10 cellular contexts compared by ENCODE assay signal in genomic region chr1:205710201-205711062, GRCh38. TPM values are rescaled to one million over a fixed set of nuclear protein-coding genes. Genes with fewer than 3 reads are reported as not detected.
DNase-seq lines count a peak whose midpoint lies in the region; ATAC-seq and TF ChIP-seq lines count a peak whose summit lies in the region.
"Had no signal": no experiment of that assay in that cellular context is flagged by ENCODE, and none has a peak within 500 bp of the region (broad histone marks: within the 10 kb centered on the region; RNA-seq: fewer than 3 reads in every experiment).

No MANE protein-coding gene starts in this region.

- no peak for ATAC-seq in HCT116
- ATAC-seq in HG03108 (IDR thresholded peaks at IDR 0.05; ENCODE audit: unreplicated experiment) = no peak

- no peak overlapping the region for H3K4me2 ChIP-seq in HCT116 (ENCODE audit: low read length)

- H3K4me3 Mint-ChIP-seq in nephron = no peak overlapping the region
- H3K4me3 Mint-ChIP-seq: CD14-positive monocyte, H9 had no signal

- no peak overlapping the region for H2AFZ ChIP-seq in HCT116 (ENCODE audit: low read depth, low read length, poor library complexity, severe bottlenecking)

- no peaks in the 10 kb centered on the region; the same call in 1 of the 2 replicates for H4K20me1 ChIP-seq in HCT116 (ENCODE audit: insufficient read depth)

- RAD21 ChIA-PET in HCT116 (lab: Charles Lee; ENCODE audit: low non-redundant PET in 1 of 2, low total read pairs in 2 of 2, uncharacterized antibody in 2 of 2, unreplicated experiment in 2 of 2) = interaction anchor here (0.6 to 2.8 kb wide), 5 partner anchors 52 to 118 kb away, joined by 3 to 15 read pairs (median 5); no protein-coding TSS in a partner anchor

- H3K27me3 Mint-ChIP-seq in nephron (ENCODE audit: low read depth) = no peaks in the 10 kb centered on the region

- TF ChIP-seq RAD21 in HCT116 (IDR thresholded peaks at IDR 0.05; ENCODE audit: low read depth) = no peak

- TF ChIP-seq CTCF in C4-2B (conservative IDR thresholded peaks at IDR 0.05) (no peak), HCT116 (IDR thresholded peaks at IDR 0.05 in 2 of 3, conservative IDR thresholded peaks at IDR 0.05 in 1 of 3; ENCODE audit: borderline replicate concordance in 1 of 3, insufficient read depth in 1 of 3, low read depth in 2 of 3, low read length in 2 of 3) (no peak), nephron (IDR thresholded peaks at IDR 0.05; ENCODE audit: unreplicated experiment in 3 of 3) (no peak)

- peaks cover 40% of the 10 kb centered on the region for H3K36me3 Mint-ChIP-seq in nephron (ENCODE audit: low read depth)

- H3K27me3 ChIP-seq in HCT116 (ENCODE audit: insufficient read depth, low read length) = no peaks in the 10 kb centered on the region

- peaks cover 4 to 7% of the 10 kb centered on the region in 2 experiments; a peak in 3 of 4 replicates for H3K36me3 ChIP-seq in HCT116 (ENCODE audit: control insufficient read depth in 1 of 2, insufficient read depth in 2 of 2, low read length in 2 of 2)

- no peaks in the 10 kb centered on the region for H3K9me3 ChIP-seq in HCT116 (ENCODE audit: control insufficient read depth in 1 of 2, insufficient read depth in 1 of 2, low read depth in 1 of 2, low read length in 2 of 2)

- DNase-seq in HCT116 (ENCODE audit: low read depth, low spot score) = no peak
- DNase-seq in caudate nucleus (lab: John Stamatoyannopoulos, UW) = no peak
- DNase-seq in stimulated activated CD4-positive, alpha-beta T cell treated with anti-CD3 and anti-CD28 coated beads, Interleukin-12 subunit alpha, Interleukin-12 subunit beta, amount 100 ng/mL, for 4 hours = no peak
- no peak for DNase-seq in NCI-H1694 treated with DMSO at 0.1 percent for 48 hours (lab: John Stamatoyannopoulos, UW)
- DNase-seq: Right ventricle myocardium superior had no signal

- no peak overlapping the region for H3K4me3 ChIP-seq in HCT116 (replicated peaks in 1 of 2; ENCODE audit: low read depth in 1 of 2, low read length in 2 of 2)

- intact Hi-C loops in HCT116 (cut with micrococcal nuclease) = loop anchor here (1.0 to 2.0 kb wide), 3 partner anchors 51 to 182 kb away; no protein-coding TSS in a partner anchor

- TF ChIP-seq POLR2A in HCT116 (IDR thresholded peaks at IDR 0.05; ENCODE audit: borderline replicate concordance, extremely low read depth, insufficient read depth, insufficient read length) = no peak

- H3K27ac ChIP-seq in C4-2B = peak overlapping the region; percentile 89; the same call in 1 of the 2 replicates
- no peak overlapping the region for H3K27ac ChIP-seq in HCT116 (ENCODE audit: low read depth, low read length)
- peak overlapping the region; percentile 60 for H3K27ac ChIP-seq in caudate nucleus (ENCODE audit: low read depth, low read length)

- H3K9me3 Mint-ChIP-seq in nephron = no peaks in the 10 kb centered on the region
- H3K9me3 Mint-ChIP-seq: CD14-positive monocyte, H9 had no signal

- H3K4me1 ChIP-seq in HCT116 (ENCODE audit: control insufficient read depth in 1 of 2, insufficient read depth in 2 of 2, low read length in 2 of 2) = no peaks in the 10 kb centered on the region

- POLR2A ChIA-PET in HCT116 (lab: Charles Lee) = interaction anchor here (2.7 kb wide), 1 partner anchor 52 kb away, joined by 16 read pairs; no protein-coding TSS in a partner anchor

- no peaks in the 10 kb centered on the region for H3K9me2 ChIP-seq in HCT116 (ENCODE audit: insufficient read depth)

- BruUV-seq in HCT116 (replicated peaks; lab: Mats Ljungman, UMichigan) = no TSS peak

- CTCF ChIA-PET in HCT116 (lab: Charles Lee) = interaction anchor here (1.0 to 6.8 kb wide), 12 partner anchors 9 to 396 kb away, joined by 3 to 163 read pairs (median 7); partner anchors contain the start of gene ELK4

- H3K9ac ChIP-seq in HCT116 (ENCODE audit: low read length) = no peak overlapping the region

- H3K27ac Mint-ChIP-seq in nephron = peak overlapping the region; percentile 68 to 92 (median 79)

- H3K4me1 Mint-ChIP-seq in nephron = peaks cover 67% of the 10 kb centered on the region

- no peaks in the 10 kb centered on the region for H3K79me2 ChIP-seq in HCT116 (ENCODE audit: insufficient read depth, low read length)

TF ChIP-seq in HCT116, 20 proteins besides CTCF, POLR2A, EP300 and RAD21:
- TF ChIP-seq POLR2AphosphoS5 (IDR thresholded peaks at IDR 0.05; ENCODE audit: low read depth, low read length) (no peak), EZH2phosphoT487 (IDR thresholded peaks at IDR 0.05; ENCODE audit: borderline replicate concordance) (no peak), MAX (IDR thresholded peaks at IDR 0.05) (no peak), SIN3A (IDR thresholded peaks at IDR 0.05; ENCODE audit: low read depth) (no peak), YY1 (IDR thresholded peaks at IDR 0.05; ENCODE audit: extremely low read depth, insufficient replicate concordance, low read depth, low read length) (no peak), ZFX (IDR thresholded peaks at IDR 0.05) (no peak), FOSL1 (IDR thresholded peaks at IDR 0.05; ENCODE audit: low read depth) (no peak), EZH2 (IDR thresholded peaks at IDR 0.05) (no peak), CEBPB (IDR thresholded peaks at IDR 0.05; ENCODE audit: low read depth) (0 out of 2 replicates have a peak, but pooled peaks have one; percentile 17)

RNA-seq across cellular contexts. Expression of gene SLC45A3, which starts 30.1 kb away (rescaled TPM):
- total RNA-seq in HCT116 (2021; ENCODE audit: unreplicated experiment) = 12.3 TPM
- 11.4 and 12.6 TPM in 2 replicates for polyA plus RNA-seq in HCT116 (2012)

RNA-seq across cellular contexts. Expression of gene NUCKS1, which starts 39.5 kb away (rescaled TPM):
- 237 TPM for total RNA-seq in HCT116 (2021; ENCODE audit: unreplicated experiment)
- polyA plus RNA-seq in HCT116 (2012) = 40.6 and 54.7 TPM in 2 replicates
